In genomic region chr10:21700474-21700873, GRCh38 we compare ENCODE assay signal across 19 cellular contexts.
"Had no signal": no experiment of that assay in that cellular context is flagged by ENCODE, and none has a peak within 500 bp of the region (broad histone marks: within the 10 kb centered on the region; RNA-seq: fewer than 3 reads in every experiment).

No MANE protein-coding gene starts in this region.

- H3K4me1 ChIP-seq: tibial artery, upper lobe of left lung, uterus had no signal

- H3K36me3 ChIP-seq: upper lobe of left lung, uterus had no signal

- H3K27ac ChIP-seq: gastroesophageal sphincter, spleen, tibial artery, upper lobe of left lung, uterus had no signal

- H3K4me3 ChIP-seq: gastroesophageal sphincter, mucosa of descending colon, spleen, tibial artery, upper lobe of left lung, uterus had no signal

- H3K27me3 ChIP-seq: gastroesophageal sphincter, spleen, tibial artery, upper lobe of left lung, uterus had no signal

- DNase-seq: dermis blood vessel endothelial cell; glutamatergic neuron; islet precursor cell; mammary epithelial cell; mucosa of descending colon; naive thymus-derived CD8-positive, alpha-beta T cell; posterior cingulate gyrus; spleen; stimulated activated CD4-positive, alpha-beta T cell treated with anti-CD3 and anti-CD28 coated beads, Interleukin-15, amount 100 ng/mL, for 24 hours; stimulated activated CD4-positive, alpha-beta T cell treated with anti-CD3 and anti-CD28 coated beads, Interleukin-1b, Interleukin-23, amount 100 ng/mL, for 48 hours; stimulated activated CD4-positive, alpha-beta T cell treated with anti-CD3 and anti-CD28 coated beads, Interleukin-4, amount 100 ng/mL, for 24 hours; tibial artery; upper lobe of left lung; uterus had no signal

- ATAC-seq: esophagus mucosa; gastroesophageal sphincter; left lobe of liver; mucosa of descending colon; naive thymus-derived CD8-positive, alpha-beta T cell; sciatic nerve; stimulated activated memory B cell treated with anti-CD40 and anti-IgM and Interleukin-4, amounts not matched to agents 10 μg/mL and 1 μg/mL and 100 μg/mL, for 72 hours had no signal
